18 cellular contexts compared by ENCODE assay signal in the genomic region with DNA sequence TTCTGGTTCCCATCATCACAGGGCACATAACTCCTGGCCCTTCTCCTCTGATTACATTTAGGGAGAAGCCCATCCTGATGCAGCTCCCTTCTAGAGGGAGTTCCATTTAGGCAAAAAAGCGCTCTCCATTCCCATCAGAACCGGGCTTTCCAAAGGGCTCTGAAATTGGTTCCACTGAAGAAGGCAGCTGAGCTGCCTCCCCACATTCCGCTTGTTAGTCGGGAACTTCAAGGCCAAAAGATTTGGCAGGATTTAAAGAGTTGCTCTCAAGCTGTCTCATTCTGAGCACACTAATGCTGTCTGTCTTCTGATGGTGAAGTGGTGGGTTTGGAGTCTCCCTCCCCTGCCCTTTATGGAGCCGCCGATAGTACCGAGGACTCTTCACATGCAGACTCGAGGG. TPM values are rescaled to one million over a fixed set of nuclear protein-coding genes. Genes with fewer than 3 reads are reported as not detected.
DNase-seq lines count a peak whose midpoint lies in the region; ATAC-seq and TF ChIP-seq lines count a peak whose summit lies in the region.
"Had no signal": no experiment of that assay in that cellular context is flagged by ENCODE, and none has a peak within 500 bp of the region (broad histone marks: within the 10 kb centered on the region; RNA-seq: fewer than 3 reads in every experiment).

No MANE protein-coding gene starts in this region.

- H3K27me3 Mint-ChIP-seq in activated naive CD8-positive, alpha-beta T cell treated with anti-CD3 and anti-CD28 coated beads, Interleukin-2, amount 10 ng/mL, durations not matched to agents 7 days and 5 days, result no peaks in the 10 kb centered on the region
- no peaks in the 10 kb centered on the region for H3K27me3 Mint-ChIP-seq in activated naive CD8-positive, alpha-beta T cell treated with anti-CD3 and anti-CD28 coated beads for 36 hours
- peaks cover 3% of the 10 kb centered on the region for H3K27me3 Mint-ChIP-seq in endothelial cell (ENCODE audit: unreplicated experiment)
- no peaks in the 10 kb centered on the region for H3K27me3 Mint-ChIP-seq in neural crest cell (ENCODE audit: low read depth)
- H3K27me3 Mint-ChIP-seq: CD8-positive, alpha-beta memory T cell had no signal

- POLR2A ChIA-PET in activated naive CD8-positive, alpha-beta T cell treated with anti-CD3 and anti-CD28 coated beads, Interleukin-2, amount 10 ng/mL, durations not matched to agents 7 days and 5 days (lab: Charles Lee), result no interaction called here

- peak overlapping the region; percentile 60 for H3K27ac Mint-ChIP-seq in activated naive CD8-positive, alpha-beta T cell treated with anti-CD3 and anti-CD28 coated beads, Interleukin-2, amount 10 ng/mL, durations not matched to agents 7 days and 5 days
- H3K27ac Mint-ChIP-seq in activated naive CD8-positive, alpha-beta T cell treated with anti-CD3 and anti-CD28 coated beads for 36 hours, result no peak overlapping the region
- H3K27ac Mint-ChIP-seq in endothelial cell (ENCODE audit: unreplicated experiment) (no peak overlapping the region), neural crest cell (ENCODE audit: unreplicated experiment) (peak overlapping the region; percentile 35)

- peaks cover 2% of the 10 kb centered on the region for H3K36me3 Mint-ChIP-seq in activated naive CD8-positive, alpha-beta T cell treated with anti-CD3 and anti-CD28 coated beads, Interleukin-2, amount 10 ng/mL, durations not matched to agents 7 days and 5 days
- H3K36me3 Mint-ChIP-seq in activated naive CD8-positive, alpha-beta T cell treated with anti-CD3 and anti-CD28 coated beads for 36 hours, result peaks cover 2% of the 10 kb centered on the region
- H3K36me3 Mint-ChIP-seq in endothelial cell (ENCODE audit: low read depth, unreplicated experiment) (peaks cover 4% of the 10 kb centered on the region), neural crest cell (ENCODE audit: low read depth) (no peaks in the 10 kb centered on the region)

- no peaks in the 10 kb centered on the region for H3K9me3 Mint-ChIP-seq in activated naive CD8-positive, alpha-beta T cell treated with anti-CD3 and anti-CD28 coated beads, Interleukin-2, amount 10 ng/mL, durations not matched to agents 7 days and 5 days
- no peaks in the 10 kb centered on the region for H3K9me3 Mint-ChIP-seq in activated naive CD8-positive, alpha-beta T cell treated with anti-CD3 and anti-CD28 coated beads for 36 hours
- H3K9me3 Mint-ChIP-seq in endothelial cell (ENCODE audit: unreplicated experiment) (no peaks in the 10 kb centered on the region), neural crest cell (no peaks in the 10 kb centered on the region)
- H3K9me3 Mint-ChIP-seq: CD8-positive, alpha-beta memory T cell had no signal

- TF ChIP-seq CTCF in endothelial cell (IDR thresholded peaks at IDR 0.05; ENCODE audit: unreplicated experiment) (no peak), neural crest cell (conservative IDR thresholded peaks at IDR 0.05) (no peak)

- H3K4me1 Mint-ChIP-seq in activated naive CD8-positive, alpha-beta T cell treated with anti-CD3 and anti-CD28 coated beads, Interleukin-2, amount 10 ng/mL, durations not matched to agents 7 days and 5 days, result no peaks in the 10 kb centered on the region
- H3K4me1 Mint-ChIP-seq in activated naive CD8-positive, alpha-beta T cell treated with anti-CD3 and anti-CD28 coated beads for 36 hours, result no peaks in the 10 kb centered on the region
- H3K4me1 Mint-ChIP-seq in endothelial cell (ENCODE audit: unreplicated experiment) (peaks cover 12% of the 10 kb centered on the region), neural crest cell (peaks cover 20% of the 10 kb centered on the region)

- no peak overlapping the region for H3K4me3 Mint-ChIP-seq in activated naive CD8-positive, alpha-beta T cell treated with anti-CD3 and anti-CD28 coated beads, Interleukin-2, amount 10 ng/mL, durations not matched to agents 7 days and 5 days
- H3K4me3 Mint-ChIP-seq in activated naive CD8-positive, alpha-beta T cell treated with anti-CD3 and anti-CD28 coated beads for 36 hours, result no peak overlapping the region
- H3K4me3 Mint-ChIP-seq in endothelial cell (ENCODE audit: unreplicated experiment) (peak overlapping the region; percentile 6), neural crest cell (no peak overlapping the region)
- H3K4me3 Mint-ChIP-seq: CD8-positive, alpha-beta memory T cell had no signal

- ATAC-seq in activated naive CD8-positive, alpha-beta T cell treated with anti-CD3 and anti-CD28 coated beads, Interleukin-2, amount 10 ng/mL, durations not matched to agents 7 days and 5 days (ENCODE audit: low read depth), result no peak
- ATAC-seq in GM18867 (IDR thresholded peaks at IDR 0.05; ENCODE audit: unreplicated experiment) (no peak), HG03571 (IDR thresholded peaks at IDR 0.05; ENCODE audit: unreplicated experiment) (no peak)
- ATAC-seq: A549 had no signal

- DNase-seq in activated naive CD8-positive, alpha-beta T cell treated with anti-CD3 and anti-CD28 coated beads, Interleukin-2, amount 10 ng/mL, durations not matched to agents 7 days and 5 days, result no peak
- no peak for DNase-seq in activated naive CD8-positive, alpha-beta T cell treated with anti-CD3 and anti-CD28 coated beads for 36 hours
- no peak for DNase-seq in endothelial cell (ENCODE audit: low spot score)
- DNase-seq in neural crest cell (ENCODE audit: low read depth, low spot score), result no peak
- DNase-seq in T1000 (lab: John Stamatoyannopoulos, UW), result no peak
- DNase-seq: CD8-positive, alpha-beta memory T cell; DMS79; GOT3; KG1; NCI-H1105 treated with DMSO at 0.1 percent for 48 hours; NCI-H1694; NCI-H2081 treated with DMSO at 0.1 percent for 48 hours; NCI-H510A; NCI-H774 had no signal

RNA-seq across cellular contexts. Expression of gene CABP7, which starts 26.7 kb away (rescaled TPM):
- under 1 TPM in 1 of 2 experiments, not detected in 1; 0.09 TPM for total RNA-seq in activated naive CD8-positive, alpha-beta T cell treated with anti-CD3 and anti-CD28 coated beads, Interleukin-2, amount 10 ng/mL, durations not matched to agents 7 days and 5 days
- total RNA-seq in activated naive CD8-positive, alpha-beta T cell treated with anti-CD3 and anti-CD28 coated beads for 36 hours, result under 1 TPM in 1 of 2 experiments, not detected in 1; 0.06 TPM
- total RNA-seq in endothelial cell (ENCODE audit: unreplicated experiment) (not detected), neural crest cell (not detected in 2 replicates)
- total RNA-seq: HT-29 had no signal

Comparison
In these comparisons a context has a peak if more than half of its experiments do, and no peak if none do; other contexts are left out.
1. H3K27ac Mint-ChIP-seq: peak in activated naive CD8-positive, alpha-beta T cell treated with anti-CD3 and anti-CD28 coated beads, Interleukin-2, amount 10 ng/mL, durations not matched to agents 7 days and 5 days (single experiment) and neural crest cell (single experiment); none in activated naive CD8-positive, alpha-beta T cell treated with anti-CD3 and anti-CD28 coated beads for 36 hours (single experiment) and endothelial cell (single experiment).